Comparison of ENCODE assay signal across 8 cellular contexts in the genomic region with DNA sequence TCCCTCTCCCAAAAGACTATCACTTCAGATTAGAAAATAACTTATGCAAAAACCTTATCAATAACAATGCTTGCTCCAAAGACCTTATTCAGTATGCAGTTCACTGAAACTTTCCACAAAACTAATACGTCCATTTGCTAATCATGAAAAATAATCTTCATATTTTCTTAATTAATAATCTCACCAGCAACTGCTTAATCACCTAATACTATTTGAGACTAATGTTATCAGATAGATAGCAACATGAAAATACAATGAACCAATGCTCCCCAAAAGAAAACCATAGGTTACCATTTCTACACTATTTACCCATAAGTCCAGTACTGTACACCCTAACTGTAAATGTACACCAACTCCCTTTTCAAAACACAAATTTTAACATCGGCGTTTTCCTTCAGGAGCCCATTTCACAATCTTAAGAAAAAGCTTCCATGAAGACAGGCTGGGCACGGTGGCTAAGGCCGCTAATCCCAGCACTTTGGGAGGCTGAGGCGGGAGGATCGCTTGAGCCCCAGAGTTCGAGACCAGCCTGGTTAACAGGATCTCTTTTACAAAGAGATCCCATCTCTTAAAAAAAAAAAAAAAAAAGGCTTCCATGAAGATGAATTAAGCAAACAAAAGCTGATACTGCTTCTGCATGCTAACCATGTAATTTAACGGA. TPM values are rescaled to one million over a fixed set of nuclear protein-coding genes. Genes with fewer than 3 reads are reported as not detected.
DNase-seq lines count a peak whose midpoint lies in the region; ATAC-seq, FAIRE-seq and TF ChIP-seq lines count a peak whose summit lies in the region.

No MANE protein-coding gene starts in this region.

- in situ Hi-C loops in KBM-7 (cut with MboI; ENCODE audit: low pct_unique_long_range_greater_than_20kb, low sequenced_read_pairs) = no loop called here

- H3K4me1 ChIP-seq in BE2C (peaks cover 7% of the 10 kb centered on the region), muscle layer of duodenum (ENCODE audit: control insufficient read depth in 1 of 2, insufficient read depth in 2 of 2, low read length in 2 of 2) (peaks cover 7 to 41% of the 10 kb centered on the region in 2 donors)

- no peak for DNase-seq in BE2C
- DNase-seq in KBM-7 = peak; percentile 42
- no peak for DNase-seq in caudate nucleus (lab: John Stamatoyannopoulos, UW)
- no peak for DNase-seq in GM12891 (ENCODE audit: insufficient read length, low spot score)
- DNase-seq in stimulated activated CD4-positive, alpha-beta T cell treated with anti-CD3 and anti-CD28 coated beads, Interleukin-2, amount 100 ng/mL, for 48 hours = no peak
- DNase-seq in ecto neural progenitor cell (ENCODE audit: low spot score) = no peak

- H3K36me3 ChIP-seq in BE2C = peaks cover 11% of the 10 kb centered on the region
- H3K36me3 ChIP-seq in muscle layer of duodenum (ENCODE audit: control insufficient read depth in 1 of 2, insufficient read depth in 2 of 2, low read length in 2 of 2) = no peaks in the 10 kb centered on the region

- no peak for TF ChIP-seq CTCF in BE2C (IDR thresholded peaks at IDR 0.05; ENCODE audit: low read depth, low read length)

- H3K4me3 ChIP-seq in BE2C (ENCODE audit: low read depth, low read length) = peak overlapping the region; percentile 86
- H3K4me3 ChIP-seq in muscle layer of duodenum (ENCODE audit: low read depth in 1 of 2, low read length in 2 of 2) = peak overlapping the region; percentile 78 to 88

- H3K9me3 ChIP-seq in BE2C (no peaks in the 10 kb centered on the region), muscle layer of duodenum (ENCODE audit: control insufficient read depth in 1 of 2, low read length in 2 of 2) (no peaks in the 10 kb centered on the region)

- H3K27me3 ChIP-seq in BE2C (no peaks in the 10 kb centered on the region), muscle layer of duodenum (ENCODE audit: low read depth, low read length) (no peaks in the 10 kb centered on the region)

- TF ChIP-seq POLR2A in GM12891 (IDR thresholded peaks at IDR 0.05; ENCODE audit: low read depth, low read length) = no peak

- H3K27ac ChIP-seq in caudate nucleus (ENCODE audit: low read depth, low read length) (peak overlapping the region; percentile 62), muscle layer of duodenum (ENCODE audit: low read length) (peak overlapping the region; percentile 74)

- no peak for FAIRE-seq in GM12891 (lab: Jason Lieb, UNC)

- ATAC-seq in HG03378 (IDR thresholded peaks at IDR 0.05; ENCODE audit: unreplicated experiment) = no peak

TF ChIP-seq in GM12891, 5 proteins besides CTCF, POLR2A, EP300 and RAD21:
- no peak for TF ChIP-seq POLR2AphosphoS5 (IDR thresholded peaks at IDR 0.05; ENCODE audit: low read depth, low read length)
- TF ChIP-seq TAF1 (IDR thresholded peaks at IDR 0.05; ENCODE audit: low read depth, low read length) = no peak
- no peak for TF ChIP-seq SPI1 (IDR thresholded peaks at IDR 0.05; ENCODE audit: low read depth, low read length)
- TF ChIP-seq PAX5 (IDR thresholded peaks at IDR 0.05; ENCODE audit: insufficient read depth, low read length, severe bottlenecking) = no peak
- no peak for TF ChIP-seq POU2F2 (IDR thresholded peaks at IDR 0.05; ENCODE audit: low read depth, low read length)

RNA-seq across cellular contexts. Expression of gene GNB1, which starts 1.7 kb away (rescaled TPM):
- polyA plus RNA-seq in BE2C (2012; ENCODE audit: insufficient read depth, insufficient read length, low read depth) = 688 TPM
- 158 TPM for polyA plus RNA-seq in GM12891 (2012; ENCODE audit: low read depth, missing spikeins)

RNA-seq across cellular contexts. Expression of gene CALML6, which starts 25.8 kb away (rescaled TPM):
- polyA plus RNA-seq in BE2C (2012; ENCODE audit: insufficient read depth, insufficient read length, low read depth) = 0.39 TPM
- 0.18 TPM for polyA plus RNA-seq in GM12891 (2012; ENCODE audit: low read depth, missing spikeins)

RNA-seq across cellular contexts. Expression of gene TMEM52, which starts 29.9 kb away (rescaled TPM):
- 1.0 TPM for polyA plus RNA-seq in BE2C (2012; ENCODE audit: insufficient read depth, insufficient read length, low read depth)
- 0.10 TPM for polyA plus RNA-seq in GM12891 (2012; ENCODE audit: low read depth, missing spikeins)
